12 cellular contexts compared by ENCODE assay signal in the genomic region with DNA sequence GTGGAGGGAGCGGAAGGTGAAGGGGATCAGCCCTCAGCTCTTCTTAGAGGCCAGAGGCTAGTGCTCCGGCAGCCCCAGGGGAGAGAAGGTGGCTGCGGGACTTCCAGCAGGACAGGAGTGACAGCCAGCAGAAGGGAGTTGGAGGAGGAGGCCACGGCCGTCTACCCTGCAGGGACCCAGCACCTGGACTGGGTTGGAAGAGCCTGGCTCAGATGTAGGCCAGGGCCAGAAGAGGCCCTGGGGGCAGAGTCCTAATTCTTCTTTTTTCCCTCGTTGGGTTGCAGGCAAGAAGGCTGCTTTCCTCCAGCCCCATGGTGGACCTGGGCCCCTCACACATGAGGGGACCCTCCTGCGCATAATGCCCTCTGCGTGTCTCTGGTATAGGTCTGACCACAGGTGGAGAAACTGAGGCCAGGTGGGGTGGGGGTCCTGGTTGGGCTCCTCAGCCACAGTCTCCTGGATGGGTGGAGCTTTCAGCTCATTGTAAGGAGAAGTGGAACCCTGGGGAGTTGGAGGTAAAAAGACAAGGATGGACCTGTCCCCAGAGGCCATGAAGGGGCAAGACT. TPM values are rescaled to one million over a fixed set of nuclear protein-coding genes. Genes with fewer than 3 reads are reported as not detected.
DNase-seq lines count a peak whose midpoint lies in the region; ATAC-seq, FAIRE-seq and TF ChIP-seq lines count a peak whose summit lies in the region.
"Had no signal": no experiment of that assay in that cellular context is flagged by ENCODE, and none has a peak within 500 bp of the region (broad histone marks: within the 10 kb centered on the region; RNA-seq: fewer than 3 reads in every experiment).

No MANE protein-coding gene starts in this region.

- no peaks in the 10 kb centered on the region for H3K36me3 Mint-ChIP-seq in activated naive CD4-positive, alpha-beta T cell treated with anti-CD3 and anti-CD28 coated beads for 36 hours (ENCODE audit: low read depth)
- peaks cover 3% of the 10 kb centered on the region for H3K36me3 Mint-ChIP-seq in astrocyte (ENCODE audit: low read depth, unreplicated experiment)

- H3K27ac ChIP-seq in astrocyte (ENCODE audit: low read depth, low read length) (peak overlapping the region; percentile 67), mesenchymal stem cell (ENCODE audit: low read length, poor library complexity, severe bottlenecking) (peak overlapping the region; percentile 31), tibial artery (peak overlapping the region; percentile 99)
- H3K27ac ChIP-seq: C4-2B had no signal

- intact Hi-C loops in activated naive CD4-positive, alpha-beta T cell treated with anti-CD3 and anti-CD28 coated beads for 36 hours (cut with micrococcal nuclease), result no loop called here
- intact Hi-C loops in tibial artery (cut with DNase I; ENCODE audit: low total_unique reads) (no loop called here), posterior vena cava (cut with DNase I) (no loop called here)

- peaks cover 29% of the 10 kb centered on the region for H3K4me1 Mint-ChIP-seq in activated naive CD4-positive, alpha-beta T cell treated with anti-CD3 and anti-CD28 coated beads for 36 hours (ENCODE audit: low read depth)
- peaks cover 22% of the 10 kb centered on the region for H3K4me1 Mint-ChIP-seq in astrocyte (ENCODE audit: low read depth, unreplicated experiment)

- CTCF ChIA-PET in activated naive CD4-positive, alpha-beta T cell treated with anti-CD3 and anti-CD28 coated beads for 36 hours (lab: Charles Lee), result interaction anchor here (0.7 to 1.6 kb wide), 3 partner anchors 19 to 196 kb away, joined by 3 to 5 read pairs (median 4); no protein-coding TSS in a partner anchor

- H3K9ac ChIP-seq in astrocyte (ENCODE audit: low read length) (peak overlapping the region; percentile 55), mesenchymal stem cell (ENCODE audit: low read length) (no peak overlapping the region)

- H2BK15ac ChIP-seq in mesenchymal stem cell (ENCODE audit: low read depth, poor library complexity, severe bottlenecking), result peak overlapping the region; percentile 73

- H4K20me1 ChIP-seq in astrocyte (ENCODE audit: insufficient read depth, low read length), result peaks cover 18% of the 10 kb centered on the region

- H2AFZ ChIP-seq in astrocyte (ENCODE audit: low read depth, low read length), result peak overlapping the region; percentile 71
- no peak overlapping the region for H2AFZ ChIP-seq in mesenchymal stem cell (ENCODE audit: low read depth, low read length)

- ATAC-seq in HG03521 (IDR thresholded peaks at IDR 0.05; ENCODE audit: unreplicated experiment), result no peak

- peaks cover 22% of the 10 kb centered on the region for H3K27me3 Mint-ChIP-seq in activated naive CD4-positive, alpha-beta T cell treated with anti-CD3 and anti-CD28 coated beads for 36 hours (ENCODE audit: low read depth)
- H3K27me3 Mint-ChIP-seq in astrocyte (ENCODE audit: low read depth, unreplicated experiment), result no peaks in the 10 kb centered on the region

- peak overlapping the region; percentile 52 for H2AK5ac ChIP-seq in mesenchymal stem cell (ENCODE audit: low read length, severe bottlenecking)

- peak overlapping the region; percentile 83 for H4K91ac ChIP-seq in mesenchymal stem cell (ENCODE audit: low read length)

- peak overlapping the region; percentile 5 for H3K4ac ChIP-seq in mesenchymal stem cell (ENCODE audit: low read depth in 1 of 2, low read length in 2 of 2)

- H3K9me3 ChIP-seq in astrocyte (ENCODE audit: insufficient read depth, low read depth, low read length), result no peaks in the 10 kb centered on the region
- no peaks in the 10 kb centered on the region for H3K9me3 ChIP-seq in mesenchymal stem cell (ENCODE audit: control insufficient read depth, low read length)
- H3K9me3 ChIP-seq in tibial artery, result no peaks in the 10 kb centered on the region

- no peak overlapping the region for H3K4me3 ChIP-seq in astrocyte (ENCODE audit: insufficient read depth, low read depth, low read length)
- no peak overlapping the region for H3K4me3 ChIP-seq in mesenchymal stem cell (ENCODE audit: insufficient read depth in 1 of 2, low read depth in 1 of 2, low read length in 2 of 2)
- peak overlapping the region; percentile 97 to 99 for H3K4me3 ChIP-seq in tibial artery

- peak overlapping the region; percentile 67 for H3K4me2 ChIP-seq in astrocyte (ENCODE audit: low read length)
- H3K4me2 ChIP-seq in mesenchymal stem cell (ENCODE audit: low read length, poor library complexity, severe bottlenecking), result no peak overlapping the region

- H3K79me1 ChIP-seq in mesenchymal stem cell (replicated peaks; ENCODE audit: low read length, poor library complexity, severe bottlenecking), result peaks cover 15% of the 10 kb centered on the region

- peak overlapping the region; percentile 47 for H3K4me3 Mint-ChIP-seq in activated naive CD4-positive, alpha-beta T cell treated with anti-CD3 and anti-CD28 coated beads for 36 hours
- H3K4me3 Mint-ChIP-seq in astrocyte (ENCODE audit: unreplicated experiment), result peak overlapping the region; percentile 73

- H2BK12ac ChIP-seq in mesenchymal stem cell (ENCODE audit: low read length in 2 of 2), result peak overlapping the region; percentile 73 to 85

- H3K27me3 ChIP-seq in astrocyte (ENCODE audit: insufficient read depth, low read length), result no peaks in the 10 kb centered on the region
- H3K27me3 ChIP-seq in mesenchymal stem cell (ENCODE audit: control insufficient read depth in 1 of 2, insufficient read depth in 1 of 2, low read length in 2 of 2), result peaks cover 0 to 40% of the 10 kb centered on the region in 2 experiments
- no peaks in the 10 kb centered on the region for H3K27me3 ChIP-seq in tibial artery

- H2BK120ac ChIP-seq in mesenchymal stem cell (ENCODE audit: low read depth, low read length), result peak overlapping the region; percentile 46

- no peak overlapping the region for H3K14ac ChIP-seq in mesenchymal stem cell (ENCODE audit: low read length in 2 of 2)

- peaks cover 25% of the 10 kb centered on the region for H3K79me2 ChIP-seq in astrocyte (ENCODE audit: insufficient read depth, low read length)

- FAIRE-seq in astrocyte (lab: Jason Lieb, UNC) (no peak), HTR-8/SVneo (lab: Jason Lieb, UNC) (no peak)

- WGBS in mesenchymal stem cell, result 71% methylated on average over 8 of the region's 8 CpGs

- DNase-seq in activated naive CD4-positive, alpha-beta T cell treated with anti-CD3 and anti-CD28 coated beads for 36 hours, result no peak
- no peak for DNase-seq in activated naive CD4-positive, alpha-beta T cell treated with anti-CD3 and anti-CD28 coated beads, Interleukin-2, amount 50 U/mL, for 16 hours
- DNase-seq in astrocyte (ENCODE audit: low read depth) (no peak), mesenchymal stem cell (no peak), tibial artery (peak in 1 of 2 donors; percentile 67), HTR-8/SVneo (ENCODE audit: insufficient read length, low spot score) (no peak), posterior vena cava (ENCODE audit: low spot score) (no peak)
- DNase-seq: activated CD4-positive, alpha-beta T cell treated with anti-CD3 and anti-CD28 coated beads, Interleukin-2, amount 50 U/mL, for 4 hours; midbrain; NCI-H2107 had no signal

- H3K4me1 ChIP-seq in astrocyte (ENCODE audit: insufficient read depth, low read length) (peaks cover 56% of the 10 kb centered on the region), mesenchymal stem cell (ENCODE audit: control insufficient read depth, insufficient read depth, low read depth, low read length) (peaks cover 54% of the 10 kb centered on the region), tibial artery (peaks cover 0 to 77% (median 59%) of the 10 kb centered on the region in 4 donors)

- TF ChIP-seq CTCF in astrocyte (IDR thresholded peaks at IDR 0.05; ENCODE audit: insufficient read depth, low read depth, low read length), result no peak
- TF ChIP-seq CTCF in tibial artery (IDR thresholded peaks at IDR 0.05), result no peak

- peak overlapping the region; percentile 81 for H4K8ac ChIP-seq in mesenchymal stem cell (ENCODE audit: low read length)

- no peak overlapping the region for H2BK5ac ChIP-seq in mesenchymal stem cell (ENCODE audit: low read depth, low read length, poor library complexity, severe bottlenecking)

- no peak overlapping the region for H3K27ac Mint-ChIP-seq in activated naive CD4-positive, alpha-beta T cell treated with anti-CD3 and anti-CD28 coated beads for 36 hours
- H3K27ac Mint-ChIP-seq in astrocyte (ENCODE audit: unreplicated experiment), result peak overlapping the region; percentile 96

- peak overlapping the region; percentile 59 to 81 for H3K18ac ChIP-seq in mesenchymal stem cell (ENCODE audit: low read depth in 1 of 2, low read length in 2 of 2)

- no peaks in the 10 kb centered on the region for H3K9me3 Mint-ChIP-seq in activated naive CD4-positive, alpha-beta T cell treated with anti-CD3 and anti-CD28 coated beads for 36 hours
- no peaks in the 10 kb centered on the region for H3K9me3 Mint-ChIP-seq in astrocyte (ENCODE audit: unreplicated experiment)

- peaks cover 3% of the 10 kb centered on the region for H3K36me3 ChIP-seq in astrocyte (ENCODE audit: insufficient read depth, low read length)
- H3K36me3 ChIP-seq in mesenchymal stem cell (ENCODE audit: control insufficient read depth in 1 of 2, insufficient read depth in 2 of 2, low read depth in 1 of 2, low read length in 2 of 2), result peaks cover 0 to 10% of the 10 kb centered on the region in 2 experiments
- peaks cover 8 to 17% (median 15%) of the 10 kb centered on the region in 3 donors for H3K36me3 ChIP-seq in tibial artery

- no peak overlapping the region for H3K23ac ChIP-seq in mesenchymal stem cell (ENCODE audit: low read length in 2 of 2)

RNA-seq across cellular contexts. Expression of a gene that starts 2.3 kb away (rescaled TPM):
- total RNA-seq in activated naive CD4-positive, alpha-beta T cell treated with anti-CD3 and anti-CD28 coated beads for 36 hours, result 1 to 10 TPM; 8.0 to 8.4 TPM
- 188 and 213 TPM in 2 replicates for total RNA-seq in astrocyte
- polyA plus RNA-seq in mesenchymal stem cell (2013, experiment 1 of 2), result 80.2 TPM
- polyA plus RNA-seq in mesenchymal stem cell (2013, experiment 2 of 2), result 77.3 TPM
- total RNA-seq in posterior vena cava, result 100 to 1,000 TPM; 528 to 559 TPM

RNA-seq across cellular contexts. Expression of a gene that starts 15.1 kb away (rescaled TPM):
- total RNA-seq in activated naive CD4-positive, alpha-beta T cell treated with anti-CD3 and anti-CD28 coated beads for 36 hours, result 10 to 100 TPM; 46.1 to 47.0 TPM
- total RNA-seq in astrocyte (31.8 and 33.3 TPM in 2 replicates), posterior vena cava (10 to 100 TPM; 22.1 to 23.3 TPM)
- polyA plus RNA-seq in mesenchymal stem cell (2013, experiment 1 of 2), result 30.2 TPM
- 30.5 TPM for polyA plus RNA-seq in mesenchymal stem cell (2013, experiment 2 of 2)

RNA-seq across cellular contexts. Expression of a gene that starts 21.5 kb away (rescaled TPM):
- not detected for total RNA-seq in activated naive CD4-positive, alpha-beta T cell treated with anti-CD3 and anti-CD28 coated beads for 36 hours
- total RNA-seq in astrocyte (5.6 and 6.3 TPM in 2 replicates), posterior vena cava (10 to 100 TPM; 57.7 to 63.0 TPM)
- polyA plus RNA-seq in mesenchymal stem cell (2013, experiment 1 of 2), result 25.1 TPM
- polyA plus RNA-seq in mesenchymal stem cell (2013, experiment 2 of 2), result 26.5 TPM

RNA-seq across cellular contexts. Expression of a gene that starts 27.3 kb away (rescaled TPM):
- total RNA-seq in activated naive CD4-positive, alpha-beta T cell treated with anti-CD3 and anti-CD28 coated beads for 36 hours, result not detected
- total RNA-seq in astrocyte (not detected in 2 replicates), posterior vena cava (not detected)
- polyA plus RNA-seq in mesenchymal stem cell (2013, experiment 1 of 2), result not detected
- not detected for polyA plus RNA-seq in mesenchymal stem cell (2013, experiment 2 of 2)

Comparison
In these comparisons a context has a peak if more than half of its experiments do, and no peak if none do; other contexts are left out.
1. H3K27ac ChIP-seq: peak in every context shown above with its lines; median percentile 99 in tibial artery; 67 in astrocyte; 31 in mesenchymal stem cell.
2. H3K4me3 ChIP-seq: peak in tibial artery (2 of 2); none in astrocyte (single experiment) and mesenchymal stem cell (0 of 2).
3. RNA of a gene that starts 2.3 kb away (total RNA-seq): 528 to 559 TPM in posterior vena cava and 188 to 213 TPM in astrocyte; 8.0 to 8.4 TPM in activated naive CD4-positive, alpha-beta T cell treated with anti-CD3 and anti-CD28 coated beads for 36 hours; every median in the first group is over 10 times any median in the second.